11 cellular contexts compared by ENCODE assay signal in genomic region chr3:136135039-136135802, GRCh38.
DNase-seq lines count a peak whose midpoint lies in the region; ATAC-seq and TF ChIP-seq lines count a peak whose summit lies in the region.
"Had no signal": no experiment of that assay in that cellular context is flagged by ENCODE, and none has a peak within 500 bp of the region (broad histone marks: within the 10 kb centered on the region; RNA-seq: fewer than 3 reads in every experiment).

No MANE protein-coding gene starts in this region.

- H3K4me3 ChIP-seq in BLaER1 treated with 17β-estradiol and CSF1 and Interleukin-3, amounts not matched to agents 10 nM and 100 nM = no peak overlapping the region
- no peak overlapping the region for H3K4me3 ChIP-seq in PC-3 (ENCODE audit: low read length)
- H3K4me3 ChIP-seq: thoracic aorta had no signal

- peak; percentile 91 for DNase-seq in GF-D8 (lab: John Stamatoyannopoulos, UW)
- DNase-seq in NCI-H2171 treated with DMSO at 0.1 percent for 48 hours (lab: John Stamatoyannopoulos, UW) = peak; percentile 56
- DNase-seq in endothelial cell (ENCODE audit: low spot score) = peak; percentile 5
- DNase-seq in H4 (ENCODE audit: low spot score) = no peak
- no peak for DNase-seq in NCI-H1694 (lab: John Stamatoyannopoulos, UW)
- no peak for DNase-seq in PC-3
- DNase-seq: activated naive CD8-positive, alpha-beta T cell treated with anti-CD3 and anti-CD28 coated beads, Interleukin-2, amount 10 ng/mL, durations not matched to agents 7 days and 5 days; KBM-7; mammary epithelial cell had no signal

- H3K4me2 ChIP-seq in BLaER1 treated with 17β-estradiol and CSF1 and Interleukin-3, amounts not matched to agents 10 nM and 100 nM = peak overlapping the region in 10 of 11 experiments; percentile 52 to 84 (median 76); a peak in 19 of 22 replicates
- H3K4me2 ChIP-seq in PC-3 (ENCODE audit: low read length) = no peak overlapping the region

- intact Hi-C loops in PC-3 (cut with micrococcal nuclease) = no loop called here

- ATAC-seq in PC-3 = no peak

- no peaks in the 10 kb centered on the region for H3K27me3 Mint-ChIP-seq in endothelial cell (ENCODE audit: unreplicated experiment)

- no peaks in the 10 kb centered on the region for H3F3A ChIP-seq in PC-3 (ENCODE audit: low read length, unreplicated experiment)

- H3K27ac ChIP-seq in BLaER1 treated with 17β-estradiol and CSF1 and Interleukin-3, amounts not matched to agents 10 nM and 100 nM = peak overlapping the region in 8 of 11 experiments; percentile 31 to 78 (median 71); a peak in 16 of 22 replicates
- no peak overlapping the region for H3K27ac ChIP-seq in PC-3 (ENCODE audit: low read length)
- H3K27ac ChIP-seq: thoracic aorta had no signal

- H3K9ac ChIP-seq in BLaER1 treated with 17β-estradiol and CSF1 and Interleukin-3, amounts not matched to agents 10 nM and 100 nM = peak overlapping the region in 7 of 11 experiments; percentile 19 to 56 (median 45); a peak in 12 of 22 replicates
- no peak overlapping the region for H3K9ac ChIP-seq in PC-3 (ENCODE audit: low read length)

- no peaks in the 10 kb centered on the region for H3K79me2 ChIP-seq in PC-3 (ENCODE audit: low read length)

- peaks cover 6% of the 10 kb centered on the region for H3K4me1 Mint-ChIP-seq in endothelial cell (ENCODE audit: unreplicated experiment)

- no peak overlapping the region for H3K4me3 Mint-ChIP-seq in endothelial cell (ENCODE audit: unreplicated experiment)
- H3K4me3 Mint-ChIP-seq: activated naive CD8-positive, alpha-beta T cell treated with anti-CD3 and anti-CD28 coated beads, Interleukin-2, amount 10 ng/mL, durations not matched to agents 7 days and 5 days had no signal

- H3K27me3 ChIP-seq in BLaER1 treated with 17β-estradiol and CSF1 and Interleukin-3, amounts not matched to agents 10 nM and 100 nM = no peaks in the 10 kb centered on the region
- no peaks in the 10 kb centered on the region for H3K27me3 ChIP-seq in PC-3 (ENCODE audit: low read length)

- CTCF ChIA-PET in PC-3 (lab: Charles Lee) = no interaction called here

- H3K27ac Mint-ChIP-seq in endothelial cell (ENCODE audit: unreplicated experiment) = peak overlapping the region; percentile 59
- H3K27ac Mint-ChIP-seq: activated naive CD8-positive, alpha-beta T cell treated with anti-CD3 and anti-CD28 coated beads, Interleukin-2, amount 10 ng/mL, durations not matched to agents 7 days and 5 days had no signal

- peaks cover 24 to 65% (median 57%) of the 10 kb centered on the region in 10 experiments for H3K4me1 ChIP-seq in BLaER1 treated with 17β-estradiol and CSF1 and Interleukin-3, amounts not matched to agents 10 nM and 100 nM
- no peaks in the 10 kb centered on the region for H3K4me1 ChIP-seq in PC-3 (ENCODE audit: insufficient read depth, low read length)

- no peaks in the 10 kb centered on the region for H3K36me3 Mint-ChIP-seq in endothelial cell (ENCODE audit: low read depth, unreplicated experiment)

- POLR2A ChIA-PET in PC-3 (lab: Charles Lee; ENCODE audit: unreplicated experiment) = no interaction called here

- TF ChIP-seq CTCF in endothelial cell (IDR thresholded peaks at IDR 0.05; ENCODE audit: unreplicated experiment) = no peak
- no peak for TF ChIP-seq CTCF in PC-3 (conservative IDR thresholded peaks at IDR 0.05; ENCODE audit: low read depth, low read length)

- H2AFZ ChIP-seq in PC-3 (ENCODE audit: low read length) = no peak overlapping the region

- H3K9me3 Mint-ChIP-seq in endothelial cell (ENCODE audit: unreplicated experiment) = no peaks in the 10 kb centered on the region

- H3K36me3 ChIP-seq in BLaER1 treated with 17β-estradiol and CSF1 and Interleukin-3, amounts not matched to agents 10 nM and 100 nM = no peaks in the 10 kb centered on the region
- H3K36me3 ChIP-seq in PC-3 (ENCODE audit: low read depth, low read length) = no peaks in the 10 kb centered on the region
- H3K36me3 ChIP-seq: thoracic aorta had no signal

- H3K9me2 ChIP-seq in PC-3 (replicated peaks; ENCODE audit: low read length) = no peaks in the 10 kb centered on the region

- peaks cover 0 to under 1% (median 0%) of the 10 kb centered on the region in 11 experiments; a peak in 1 of 22 replicates for H3K9me3 ChIP-seq in BLaER1 treated with 17β-estradiol and CSF1 and Interleukin-3, amounts not matched to agents 10 nM and 100 nM (replicated peaks in 1 of 11)
- H3K9me3 ChIP-seq in PC-3 (ENCODE audit: low read length) = no peaks in the 10 kb centered on the region
- H3K9me3 ChIP-seq: thoracic aorta had no signal

- BruUV-seq in PC-3 (replicated peaks; lab: Mats Ljungman, UMichigan) = no TSS peak

- H4K20me1 ChIP-seq in BLaER1 treated with 17β-estradiol and CSF1 and Interleukin-3, amounts not matched to agents 10 nM and 100 nM = no peaks in the 10 kb centered on the region
- H4K20me1 ChIP-seq in PC-3 (ENCODE audit: low read length) = no peaks in the 10 kb centered on the region

Comparison
In these comparisons a context has a peak if more than half of its experiments do, and no peak if none do; other contexts are left out.
1. DNase-seq: peak in GF-D8 (single experiment), NCI-H2171 treated with DMSO at 0.1 percent for 48 hours (single experiment) and endothelial cell (single experiment); none in H4 (single experiment), NCI-H1694 (single experiment) and PC-3 (single experiment).